9 cellular contexts compared by ENCODE assay signal in genomic region chr18:5630057-5630765, GRCh38.
DNase-seq lines count a peak whose midpoint lies in the region; ATAC-seq, FAIRE-seq and TF ChIP-seq lines count a peak whose summit lies in the region.
"Had no signal": no experiment of that assay in that cellular context is flagged by ENCODE, and none has a peak within 500 bp of the region (broad histone marks: within the 10 kb centered on the region; RNA-seq: fewer than 3 reads in every experiment).

No MANE protein-coding gene starts in this region.

- TF ChIP-seq CTCF in AG04450 (IDR thresholded peaks at IDR 0.05; ENCODE audit: low read depth, low read length) = no peak
- TF ChIP-seq CTCF in H1 (IDR thresholded peaks at IDR 0.05; ENCODE audit: control extremely low read depth in 1 of 3, insufficient read depth in 1 of 3, low read depth in 1 of 3, low read length in 3 of 3) = no peak
- TF ChIP-seq CTCF in lower lobe of right lung (IDR thresholded peaks at IDR 0.05) = no peak

- H3K27me3 ChIP-seq in AG04450 (ENCODE audit: control insufficient read depth, insufficient read depth, low read length) (peaks cover 15% of the 10 kb centered on the region), H1 (replicated peaks in 1 of 4; ENCODE audit: control insufficient read depth in 3 of 4, extremely low read depth in 1 of 4, insufficient read depth in 3 of 4, low read length in 3 of 4) (peaks cover 21 to 58% (median 49%) of the 10 kb centered on the region in 4 experiments), lower lobe of right lung (ENCODE audit: low read depth) (peaks cover 23% of the 10 kb centered on the region)

- H2AFZ ChIP-seq in H1 (ENCODE audit: low read length) = no peak overlapping the region

- intact Hi-C loops in lower lobe of right lung (cut with DNase I) = no loop called here

- no peaks in the 10 kb centered on the region; the same call in 1 of the 2 replicates for H3K9me3 ChIP-seq in AG04450 (ENCODE audit: control insufficient read depth, insufficient read depth, low read length)
- H3K9me3 ChIP-seq in SK-N-MC (ENCODE audit: low read depth, low read length) = no peaks in the 10 kb centered on the region
- H3K9me3 ChIP-seq in H1 (ENCODE audit: insufficient read depth in 2 of 2, low read depth in 1 of 2, low read length in 1 of 2) = no peaks in the 10 kb centered on the region
- no peaks in the 10 kb centered on the region for H3K9me3 ChIP-seq in lower lobe of right lung

- 0 out of 2 replicates have a peak overlapping the region, but pooled peaks have one; percentile 3 for H4K8ac ChIP-seq in H1 (ENCODE audit: extremely low read depth, insufficient read depth, low read length)

- no peak overlapping the region; the same call in 1 of the 2 replicates for H3K18ac ChIP-seq in H1 (ENCODE audit: extremely low read depth, low read length)

- H4K20me1 ChIP-seq in H1 (replicated peaks in 1 of 2; ENCODE audit: control insufficient read depth in 1 of 2, insufficient read depth in 2 of 2, low read length in 2 of 2) = peaks cover 0 to 5% of the 10 kb centered on the region in 2 experiments

- H3K23ac ChIP-seq in H1 (ENCODE audit: insufficient read length) = no peak overlapping the region

- H2BK12ac ChIP-seq in H1 (ENCODE audit: low read depth, low read length) = no peak overlapping the region

- H3K36me3 ChIP-seq in SK-N-MC (ENCODE audit: insufficient read depth, low read length) = no peaks in the 10 kb centered on the region
- H3K36me3 ChIP-seq in H1 (ENCODE audit: control insufficient read depth in 2 of 4, insufficient read depth in 4 of 4, low read length in 3 of 4) = no peaks in the 10 kb centered on the region
- H3K36me3 ChIP-seq in lower lobe of right lung = no peaks in the 10 kb centered on the region

- H3K4me1 ChIP-seq in H1 (replicated peaks in 1 of 4; ENCODE audit: control insufficient read depth in 3 of 4, insufficient read depth in 4 of 4, low read length in 3 of 4) = peaks cover 3 to 15% (median 6%) of the 10 kb centered on the region in 4 experiments; a peak in 6 of 7 replicates
- H3K4me1 ChIP-seq in lower lobe of right lung = peaks cover 8% of the 10 kb centered on the region

- DNase-seq in AG04450 (ENCODE audit: low read depth, low spot score) (no peak), SK-N-MC (ENCODE audit: low read depth, low spot score) (no peak), H1 (ENCODE audit: low read depth in 1 of 2, low spot score in 2 of 2) (peak; percentile 57 to 87), lower lobe of right lung (peak; percentile 85), AML-193 (lab: John Stamatoyannopoulos, UW) (no peak)
- DNase-seq in stimulated activated CD8-positive, alpha-beta memory T cell treated with anti-CD3 and anti-CD28 coated beads, Interleukin-2, amount 100 ng/mL, for 48 hours (ENCODE audit: low read depth in 2 of 2) = peak; percentile 23 to 27

- ATAC-seq in GM18907 (IDR thresholded peaks at IDR 0.05; ENCODE audit: unreplicated experiment) (peak; percentile 70), HG03457 (IDR thresholded peaks at IDR 0.05; ENCODE audit: unreplicated experiment) (peak; percentile 73), lower lobe of right lung (peak; percentile 95)

- no peak for FAIRE-seq in H1 (lab: Jason Lieb, UNC)
- FAIRE-seq: colon had no signal

- no peaks in the 10 kb centered on the region; a peak in 1 of 4 replicates for H3K79me2 ChIP-seq in H1 (ENCODE audit: control insufficient read depth in 1 of 2, insufficient read depth in 2 of 2, low read length in 2 of 2)

- H3K14ac ChIP-seq in H1 (ENCODE audit: insufficient read length) = no peak overlapping the region

- peaks cover 25% of the 10 kb centered on the region; the same call in 1 of the 2 replicates for H3K23me2 ChIP-seq in H1 (ENCODE audit: low read depth, low read length)

- H3K79me1 ChIP-seq in H1 (ENCODE audit: low read depth, low read length) = no peaks in the 10 kb centered on the region

- no peak overlapping the region for H3K56ac ChIP-seq in H1 (replicated peaks; ENCODE audit: insufficient read length, low read depth, low read length)

- no peak overlapping the region for H3K9ac ChIP-seq in SK-N-MC (ENCODE audit: insufficient read length)
- peak overlapping the region in 2 of 4 experiments; percentile 14 to 46; a peak in 1 of 7 replicates for H3K9ac ChIP-seq in H1 (replicated peaks in 1 of 4; ENCODE audit: extremely low read depth in 1 of 4, low read depth in 3 of 4, low read length in 3 of 4)

- TF ChIP-seq POLR2A in H1 (IDR thresholded peaks at IDR 0.05; ENCODE audit: control extremely low read depth in 1 of 2, low read depth in 2 of 2, low read length in 2 of 2) = no peak

- H4K91ac ChIP-seq in H1 (replicated peaks; ENCODE audit: insufficient read length, low read length) = no peak overlapping the region

- H2AK5ac ChIP-seq in H1 (ENCODE audit: low read depth, low read length) = no peak overlapping the region

- TF ChIP-seq EP300 in H1 (IDR thresholded peaks at IDR 0.05; ENCODE audit: borderline replicate concordance in 1 of 2, low read depth in 2 of 2, low read length in 2 of 2) = no peak

- peak overlapping the region; percentile 83 to 95 for H3K4me2 ChIP-seq in H1 (ENCODE audit: insufficient read depth in 1 of 2, low read depth in 2 of 2, low read length in 2 of 2)

- no peak overlapping the region for H2BK120ac ChIP-seq in H1 (replicated peaks; ENCODE audit: low read depth, low read length)

- no peak overlapping the region for H2BK20ac ChIP-seq in H1 (ENCODE audit: low read length)

- H3K4me3 ChIP-seq in AG04450 (ENCODE audit: low read depth, low read length) = peak overlapping the region; percentile 67
- peak overlapping the region; percentile 83 for H3K4me3 ChIP-seq in SK-N-MC
- peak overlapping the region; percentile 48 to 70 (median 56) for H3K4me3 ChIP-seq in H1 (ENCODE audit: extremely low read depth in 1 of 4, insufficient read depth in 2 of 4, low read depth in 3 of 4, low read length in 4 of 4)
- peak overlapping the region; percentile 68 for H3K4me3 ChIP-seq in lower lobe of right lung

- 0% methylated on average over 31 of the region's 72 CpGs; no CpG with 5 or more reads in 1 of the 2 experiments for WGBS in H1 (ENCODE audit: extremely low coverage in 1 of 2, insufficient coverage in 1 of 2, insufficient read length in 1 of 2, insufficient replicate concordance in 2 of 2, low coverage in 1 of 2, low lambda C conversion rate in 2 of 2, missing lambda C conversion rate in 1 of 2), 2 experiments

- no peak overlapping the region for H4K5ac ChIP-seq in H1 (ENCODE audit: insufficient read length, low read depth, low read length)

- no peak for TF ChIP-seq RAD21 in H1 (IDR thresholded peaks at IDR 0.05 in 1 of 2, conservative IDR thresholded peaks at IDR 0.05 in 1 of 2; ENCODE audit: low read depth in 2 of 2, low read length in 2 of 2)

- CTCF ChIA-PET in AG04450 (lab: Charles Lee) (interaction anchor here (0.7 kb wide), 1 partner anchor 210 kb away, joined by 5 read pairs; no protein-coding TSS in a partner anchor), H1 (lab: Charles Lee; ENCODE audit: partially characterized antibody) (interaction anchor here (0.8 to 1.3 kb wide), 6 partner anchors 10 to 238 kb away, joined by 3 read pairs; no protein-coding TSS in a partner anchor)

- H2BK5ac ChIP-seq in H1 (ENCODE audit: low read depth, low read length) = no peak overlapping the region; the same call in 1 of the 2 replicates

- H3K4ac ChIP-seq in H1 (replicated peaks; ENCODE audit: insufficient read length, low read depth, low read length) = no peak overlapping the region

- no peak overlapping the region for H3K27ac ChIP-seq in AG04450 (ENCODE audit: low read depth, low read length)
- H3K27ac ChIP-seq in SK-N-MC = no peak overlapping the region
- H3K27ac ChIP-seq in H1 (ENCODE audit: low read depth, low read length) = no peak overlapping the region
- H3K27ac ChIP-seq in lower lobe of right lung = peak overlapping the region; percentile 85

- no peak overlapping the region for H2BK15ac ChIP-seq in H1 (ENCODE audit: low read length)

- POLR2A ChIA-PET in AG04450 (lab: Yijun Ruan, JAX) (no interaction called here), H1 (lab: Charles Lee; ENCODE audit: partially characterized antibody) (interaction anchor here (1.4 to 1.7 kb wide), 2 partner anchors 8 to 27 kb away, joined by 3 to 4 read pairs; no protein-coding TSS in a partner anchor)

TF ChIP-seq in H1, 55 proteins besides CTCF, POLR2A, EP300 and RAD21:
- peak; percentile 35; the same call in 1 of the 2 replicates for TF ChIP-seq TBP (IDR thresholded peaks at IDR 0.05; ENCODE audit: low read depth, low read length)
- TF ChIP-seq KDM4A (IDR thresholded peaks at IDR 0.05; ENCODE audit: low read depth, low read length, severe bottlenecking) = peak; percentile 87
- TF ChIP-seq BRCA1 (IDR thresholded peaks at IDR 0.05; ENCODE audit: low read depth, low read length) = no peak
- TF ChIP-seq JUN (IDR thresholded peaks at IDR 0.05; ENCODE audit: low read depth, low read length) = no peak
- TF ChIP-seq SAP30 (IDR thresholded peaks at IDR 0.05; ENCODE audit: insufficient read depth, insufficient replicate concordance, low read length) = no peak
- TF ChIP-seq PHF8 (conservative IDR thresholded peaks at IDR 0.05; ENCODE audit: low read depth, low read length) = 0 out of 2 replicates have a peak, but pooled peaks have one; percentile 8
- TF ChIP-seq KDM1A (IDR thresholded peaks at IDR 0.05; ENCODE audit: borderline replicate concordance, low read length) = no peak
- peak; percentile 85 for TF ChIP-seq E2F6 (IDR thresholded peaks at IDR 0.05)
- 0 out of 2 replicates have a peak, but pooled peaks have one; percentile 7 for TF ChIP-seq MAX (IDR thresholded peaks at IDR 0.05)

Comparison
In these comparisons a context has a peak if more than half of its experiments do, and no peak if none do; other contexts are left out.
1. DNase-seq: peak in H1 (2 of 2), lower lobe of right lung (single experiment) and stimulated activated CD8-positive, alpha-beta memory T cell treated with anti-CD3 and anti-CD28 coated beads, Interleukin-2, amount 100 ng/mL, for 48 hours (2 of 2); none in AG04450 (single experiment), SK-N-MC (single experiment) and AML-193 (0 of 2).
2. Peak in every context shown above with its lines, with median percentiles within 50 percentile points of each other: H3K4me3 ChIP-seq and ATAC-seq.